ENCODE assay signal across 24 cellular contexts in the genomic region with DNA sequence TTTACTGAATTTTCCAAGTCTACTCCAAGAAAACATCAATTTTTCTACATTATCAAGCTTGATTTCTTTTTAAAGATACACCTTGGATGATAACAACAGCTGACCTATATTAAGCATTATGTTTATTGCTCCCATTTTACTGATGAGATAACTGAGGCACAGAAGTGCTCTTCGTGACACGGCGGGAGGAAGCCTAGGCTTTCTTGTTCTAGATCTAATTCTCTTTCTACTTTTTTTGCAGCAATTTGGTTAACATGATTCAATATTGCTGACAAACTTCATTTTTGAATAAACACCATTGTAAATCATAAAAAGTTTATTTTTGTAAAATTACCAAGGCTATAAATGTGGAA. TPM values are rescaled to one million over a fixed set of nuclear protein-coding genes. Genes with fewer than 3 reads are reported as not detected.
DNase-seq lines count a peak whose midpoint lies in the region; ATAC-seq, FAIRE-seq and TF ChIP-seq lines count a peak whose summit lies in the region.
"Had no signal": no experiment of that assay in that cellular context is flagged by ENCODE, and none has a peak within 500 bp of the region (broad histone marks: within the 10 kb centered on the region; RNA-seq: fewer than 3 reads in every experiment).

No MANE protein-coding gene starts in this region.

- H3K4me3 ChIP-seq in SK-N-SH (ENCODE audit: low read depth in 2 of 2, low read length in 1 of 2) (no peak overlapping the region), GM12878 (no peak overlapping the region), fibroblast of lung (replicated peaks in 1 of 4; ENCODE audit: control extremely low read depth in 1 of 4, insufficient read depth in 1 of 4, low read depth in 3 of 4, low read length in 4 of 4) (no peak overlapping the region)

- no peaks in the 10 kb centered on the region for H3K36me3 Mint-ChIP-seq in osteocyte (ENCODE audit: unreplicated experiment)
- H3K36me3 Mint-ChIP-seq in activated CD8-positive, alpha-beta T cell treated with anti-CD3 and anti-CD28 coated beads for 36 hours (ENCODE audit: low read depth): no peaks in the 10 kb centered on the region
- H3K36me3 Mint-ChIP-seq: CD8-positive, alpha-beta memory T cell had no signal

- H4K20me1 ChIP-seq in SK-N-SH (ENCODE audit: insufficient read depth) (no peaks in the 10 kb centered on the region), GM12878 (ENCODE audit: control insufficient read depth, insufficient read depth) (no peaks in the 10 kb centered on the region), fibroblast of lung (ENCODE audit: control insufficient read depth, extremely low read depth, insufficient read depth, low read length) (no peaks in the 10 kb centered on the region)

- no peaks in the 10 kb centered on the region for H3K9me3 Mint-ChIP-seq in osteocyte (ENCODE audit: unreplicated experiment)
- no peaks in the 10 kb centered on the region for H3K9me3 Mint-ChIP-seq in activated CD8-positive, alpha-beta T cell treated with anti-CD3 and anti-CD28 coated beads for 36 hours
- H3K9me3 Mint-ChIP-seq: CD8-positive, alpha-beta memory T cell had no signal

- intact Hi-C loops in GM12878 (cut with micrococcal nuclease; ENCODE audit: unreplicated experiment): no loop called here
- intact Hi-C loops in activated CD8-positive, alpha-beta T cell treated with anti-CD3 and anti-CD28 coated beads for 36 hours (cut with micrococcal nuclease): no loop called here

- DNase-seq in SK-N-SH (no peak), GM12878 (ENCODE audit: low read depth, low spot score) (no peak), fibroblast of lung (ENCODE audit: low read depth in 2 of 2) (no peak), osteocyte (ENCODE audit: extremely low spot score, unreplicated experiment) (no peak), kidney tubule cell (ENCODE audit: low spot score) (no peak), NCI-H510A (lab: John Stamatoyannopoulos, UW) (no peak)
- DNase-seq in activated CD8-positive, alpha-beta T cell treated with anti-CD3 and anti-CD28 coated beads for 36 hours: no peak
- DNase-seq: AML-193; CD8-positive, alpha-beta memory T cell; DMS153; GDM1; NCI-H1092 treated with DMSO at 0.1 percent for 48 hours; NCI-H146; NCI-H2029 treated with DMSO at 0.1 percent for 48 hours; NCI-H2171; NCI-H345; NCI-H524 treated with DMSO at 0.1 percent for 48 hours; NCI-H82; Right ventricle myocardium superior had no signal

- FAIRE-seq in GM12878 (lab: Jason Lieb, UNC): peak; percentile 52
- FAIRE-seq: GM19239 had no signal

- H3K27ac Mint-ChIP-seq in osteocyte (ENCODE audit: unreplicated experiment): peak overlapping the region; percentile 89
- no peak overlapping the region for H3K27ac Mint-ChIP-seq in activated CD8-positive, alpha-beta T cell treated with anti-CD3 and anti-CD28 coated beads for 36 hours
- H3K27ac Mint-ChIP-seq: CD8-positive, alpha-beta memory T cell had no signal

- peak overlapping the region in 1 of 2 experiments; percentile 91; a peak in 2 of 4 replicates for H3K27ac ChIP-seq in SK-N-SH (ENCODE audit: low read depth in 2 of 2, low read length in 1 of 2)
- no peak overlapping the region for H3K27ac ChIP-seq in GM12878 (ENCODE audit: control insufficient read depth, insufficient read depth)
- peak overlapping the region; percentile 81 for H3K27ac ChIP-seq in fibroblast of lung (ENCODE audit: insufficient read depth, low read length)
- H3K27ac ChIP-seq: 22Rv1, C4-2B, KMS-11 had no signal

- H3K4me1 ChIP-seq in SK-N-SH (ENCODE audit: control insufficient read depth in 1 of 2, insufficient read depth in 2 of 2, low read depth in 1 of 2, low read length in 1 of 2): peaks cover 2 to 12% of the 10 kb centered on the region in 2 experiments; a peak in 3 of 4 replicates
- peaks cover 18% of the 10 kb centered on the region for H3K4me1 ChIP-seq in GM12878 (ENCODE audit: control insufficient read depth, insufficient read depth, low read length)
- H3K4me1 ChIP-seq in fibroblast of lung (ENCODE audit: control insufficient read depth, extremely low read depth, insufficient read depth, low read length): peaks cover 4% of the 10 kb centered on the region

- H2AFZ ChIP-seq in SK-N-SH (ENCODE audit: low read depth) (no peak overlapping the region), GM12878 (ENCODE audit: control insufficient read depth, low read depth, low read length) (no peak overlapping the region), fibroblast of lung (ENCODE audit: low read length) (no peak overlapping the region)

- no peak for ATAC-seq in SK-N-SH treated with all-trans-retinoic acid at 6 μM for 48 hours
- ATAC-seq in GM12878: no peak
- no peak for ATAC-seq in activated CD8-positive, alpha-beta T cell treated with anti-CD3 and anti-CD28 coated beads for 36 hours

- peaks cover 22% of the 10 kb centered on the region for H3K4me1 Mint-ChIP-seq in osteocyte (ENCODE audit: unreplicated experiment)
- H3K4me1 Mint-ChIP-seq in activated CD8-positive, alpha-beta T cell treated with anti-CD3 and anti-CD28 coated beads for 36 hours (ENCODE audit: low read depth): peaks cover 28% of the 10 kb centered on the region

- RAD21 ChIA-PET in GM12878 (lab: Charles Lee; ENCODE audit: unreplicated experiment): no interaction called here

- H3K9me3 ChIP-seq in SK-N-SH (no peaks in the 10 kb centered on the region), GM12878 (replicated peaks; ENCODE audit: control insufficient read depth, insufficient read depth, low read length) (no peaks in the 10 kb centered on the region; the same call in 2 of the 3 replicates), fibroblast of lung (ENCODE audit: control insufficient read depth, insufficient read depth, low read depth, low read length) (no peaks in the 10 kb centered on the region)

- H3K4me2 ChIP-seq in SK-N-SH: no peak overlapping the region
- no peak overlapping the region for H3K4me2 ChIP-seq in GM12878 (ENCODE audit: control insufficient read depth, insufficient read depth)
- H3K4me2 ChIP-seq in fibroblast of lung (ENCODE audit: extremely low read depth, insufficient read depth, low read length): no peak overlapping the region
- H3K4me2 ChIP-seq: KMS-11 had no signal

- TF ChIP-seq RAD21 in SK-N-SH (IDR thresholded peaks at IDR 0.05; ENCODE audit: low read length) (no peak), GM12878 (IDR thresholded peaks at IDR 0.05; ENCODE audit: insufficient read depth, low read depth, low read length) (no peak)

- POLR2A ChIA-PET in SK-N-SH (lab: Yijun Ruan, JAX) (no interaction called here), GM12878 (lab: Charles Lee) (no interaction called here)
- POLR2A ChIA-PET in activated CD8-positive, alpha-beta T cell treated with anti-CD3 and anti-CD28 coated beads for 36 hours (lab: Charles Lee): interaction anchor here (0.8 kb wide), 1 partner anchor 10 kb away, joined by 3 read pairs; no protein-coding TSS in a partner anchor

- no peaks in the 10 kb centered on the region for H3K9me2 ChIP-seq in SK-N-SH

- BruUV-seq in GM12878 (replicated peaks; lab: Mats Ljungman, UMichigan): no TSS peak

- TF ChIP-seq POLR2A in GM12878 (IDR thresholded peaks at IDR 0.05; ENCODE audit: low read depth, low read length): no peak

- H3K79me2 ChIP-seq in SK-N-SH (ENCODE audit: insufficient read depth): peaks cover 22% of the 10 kb centered on the region; the same call in 1 of the 2 replicates
- H3K79me2 ChIP-seq in GM12878 (ENCODE audit: control insufficient read depth, insufficient read depth, low read length): no peaks in the 10 kb centered on the region
- no peaks in the 10 kb centered on the region for H3K79me2 ChIP-seq in fibroblast of lung (ENCODE audit: control insufficient read depth, insufficient read depth, low read length)

- H3K27me3 Mint-ChIP-seq in osteocyte (ENCODE audit: unreplicated experiment): no peaks in the 10 kb centered on the region
- H3K27me3 Mint-ChIP-seq in activated CD8-positive, alpha-beta T cell treated with anti-CD3 and anti-CD28 coated beads for 36 hours: no peaks in the 10 kb centered on the region
- H3K27me3 Mint-ChIP-seq: CD8-positive, alpha-beta memory T cell had no signal

- in situ Hi-C loops in GM12878 (cut with MboI): no loop called here

- TF ChIP-seq EP300 in SK-N-SH (IDR thresholded peaks at IDR 0.05; ENCODE audit: borderline replicate concordance in 1 of 2, low read depth in 1 of 2, low read length in 1 of 2): no peak
- no peak for TF ChIP-seq EP300 in GM12878 (IDR thresholded peaks at IDR 0.05; ENCODE audit: borderline replicate concordance in 1 of 2, control insufficient read depth in 1 of 2, low read depth in 2 of 2, low read length in 2 of 2)

- 93% methylated on average over 3 of the region's 3 CpGs for WGBS in SK-N-SH (ENCODE audit: low lambda C conversion rate)
- 96% methylated on average over 3 of the region's 3 CpGs for WGBS in GM12878 (ENCODE audit: insufficient coverage, insufficient replicate concordance, low lambda C conversion rate, missing lambda C conversion rate)

- H3K27me3 ChIP-seq in SK-N-SH (ENCODE audit: insufficient read depth) (no peaks in the 10 kb centered on the region), GM12878 (replicated peaks in 1 of 2; ENCODE audit: control insufficient read depth in 2 of 2, insufficient read depth in 2 of 2, low read length in 1 of 2) (no peaks in the 10 kb centered on the region), fibroblast of lung (ENCODE audit: control insufficient read depth, insufficient read depth, low read length) (no peaks in the 10 kb centered on the region)

- no peak for TF ChIP-seq CTCF in SK-N-SH (IDR thresholded peaks at IDR 0.05)
- no peak for TF ChIP-seq CTCF in GM12878 (IDR thresholded peaks at IDR 0.05 in 2 of 3, conservative IDR thresholded peaks at IDR 0.05 in 1 of 3; ENCODE audit: control insufficient read depth in 2 of 3, extremely low read depth in 1 of 3, insufficient read depth in 1 of 3, low read depth in 3 of 3, low read length in 3 of 3)
- TF ChIP-seq CTCF in fibroblast of lung (conservative IDR thresholded peaks at IDR 0.05 in 1 of 2, IDR thresholded peaks at IDR 0.05 in 1 of 2; ENCODE audit: low read depth in 1 of 2, low read length in 2 of 2): no peak
- no peak for TF ChIP-seq CTCF in osteocyte (IDR thresholded peaks at IDR 0.05)
- no peak for TF ChIP-seq CTCF in activated CD8-positive, alpha-beta T cell treated with anti-CD3 and anti-CD28 coated beads for 36 hours (IDR thresholded peaks at IDR 0.05)

- peak overlapping the region; percentile 76; the same call in 1 of the 2 replicates for H3K9ac ChIP-seq in SK-N-SH
- H3K9ac ChIP-seq in GM12878 (ENCODE audit: control insufficient read depth, insufficient read depth, low read length): no peak overlapping the region
- no peak overlapping the region for H3K9ac ChIP-seq in fibroblast of lung (ENCODE audit: insufficient read depth, low read length)
- H3K9ac ChIP-seq: KMS-11 had no signal

- CTCF ChIA-PET in SK-N-SH (lab: Yijun Ruan, JAX): interaction anchor here (0.7 to 4.0 kb wide), 3 partner anchors 8 to 164 kb away, joined by 3 to 19 read pairs (median 10); no protein-coding TSS in a partner anchor
- CTCF ChIA-PET in GM12878 (lab: Yijun Ruan, JAX): interaction anchor here (0.6 to 5.3 kb wide), 4 partner anchors 8 to 164 kb away, joined by 3 to 15 read pairs (median 8); no protein-coding TSS in a partner anchor
- CTCF ChIA-PET in activated CD8-positive, alpha-beta T cell treated with anti-CD3 and anti-CD28 coated beads for 36 hours (lab: Charles Lee): interaction anchor here (0.9 to 3.8 kb wide), 2 partner anchors 9 to 14 kb away, joined by 4 to 21 read pairs; no protein-coding TSS in a partner anchor

- SMC1A ChIA-PET in GM12878 (lab: Charles Lee; ENCODE audit: uncharacterized antibody, unreplicated experiment): interaction anchor here (0.9 to 1.0 kb wide), 2 partner anchors 18 to 156 kb away, joined by 3 to 4 read pairs; partner anchors contain the start of gene NUDT6

- no peak overlapping the region for H3K4me3 Mint-ChIP-seq in osteocyte (ENCODE audit: unreplicated experiment)
- no peak overlapping the region for H3K4me3 Mint-ChIP-seq in activated CD8-positive, alpha-beta T cell treated with anti-CD3 and anti-CD28 coated beads for 36 hours
- H3K4me3 Mint-ChIP-seq: CD8-positive, alpha-beta memory T cell had no signal

- H3K36me3 ChIP-seq in SK-N-SH (replicated peaks in 1 of 2; ENCODE audit: control insufficient read depth in 1 of 2, insufficient read depth in 2 of 2, low read length in 1 of 2) (no peaks in the 10 kb centered on the region), GM12878 (ENCODE audit: control insufficient read depth in 2 of 2, insufficient read depth in 2 of 2, low read length in 1 of 2) (no peaks in the 10 kb centered on the region), fibroblast of lung (ENCODE audit: control insufficient read depth, insufficient read depth, low read length) (no peaks in the 10 kb centered on the region)

- peaks cover 44% of the 10 kb centered on the region for H3F3A ChIP-seq in SK-N-SH (replicated peaks; ENCODE audit: insufficient read depth)

RNA-seq across cellular contexts. Expression of gene BBS12, which starts 33.8 kb away (rescaled TPM):
- polyA plus RNA-seq in SK-N-SH (2012; rRNA removed): 1.5 and 2.1 TPM in 2 replicates
- 2.4 and 2.6 TPM in 2 replicates for polyA plus RNA-seq in SK-N-SH (2012; cell fraction: cytosol; rRNA removed)
- polyA plus RNA-seq in SK-N-SH (2012; cell fraction: nucleus; rRNA removed): 0.62 and 1.2 TPM in 2 replicates
- total RNA-seq in GM12878 (2013; cell fraction: nucleolus; rRNA removed): 1.2 and 1.9 TPM in 2 replicates
- 0.40 and 0.54 TPM in 2 replicates for total RNA-seq in GM12878 (2014; rRNA removed)
- 0.37 and 0.58 TPM in 2 replicates for total RNA-seq in GM12878 (2014; rRNA removed; fragmentation: Illumina TruSeq; extraction: Trizol)
- 0.38 and 0.58 TPM in 2 replicates for total RNA-seq in GM12878 (2021)
- polyA plus RNA-seq in GM12878 (2011; ENCODE audit: low read depth): 0.18 TPM
- polyA plus RNA-seq in GM12878 (2011; rRNA removed): 0.17 and 0.24 TPM in 2 replicates
- 0.12 and 0.27 TPM in 2 replicates for polyA plus RNA-seq in GM12878 (2011; cell fraction: cytosol; rRNA removed)
- polyA plus RNA-seq in GM12878 (2011; cell fraction: nucleus; rRNA removed): 0.20 and 0.28 TPM in 2 replicates
- polyA plus RNA-seq in GM12878 (2012): 0.27 and 0.58 TPM in 2 replicates
- polyA plus RNA-seq in GM12878 (2014; fragmentation: Illumina TruSeq; extraction: Trizol): 0.38 and 0.51 TPM in 2 replicates
- under 1 TPM; 0.40 to 0.44 TPM for polyA plus RNA-seq in GM12878 (2014; fragmentation: Nextera tagmentation; extraction: Ambion mirVana)
- 0.15 and 0.32 TPM in 2 replicates for polyA plus RNA-seq in GM12878 (2014; rRNA removed)
- polyA plus RNA-seq in GM12878 (2016; fragmentation: Nextera tagmentation; extraction: Ambion mirVana): under 1 TPM; 0.53 to 0.63 TPM
- 0.59 and 0.88 TPM in 2 replicates for polyA minus RNA-seq in GM12878 (2011; rRNA and poly(A)+ RNA removed)
- 0.31 TPM in 1 of 2 replicates, not detected in the other for polyA minus RNA-seq in GM12878 (2011; cell fraction: cytosol; rRNA and poly(A)+ RNA removed)
- polyA minus RNA-seq in GM12878 (2011; cell fraction: nucleus; rRNA and poly(A)+ RNA removed): 0.36 and 0.96 TPM in 2 replicates
- 7.4 and 8.4 TPM in 2 replicates for total RNA-seq in fibroblast of lung
- polyA plus RNA-seq in fibroblast of lung: 1.5 and 3.6 TPM in 2 replicates
- 2.0 and 3.3 TPM in 2 replicates for polyA plus RNA-seq in fibroblast of lung (2012)
- 1.1 TPM in 1 of 2 replicates, not detected in the other for polyA minus RNA-seq in fibroblast of lung (ENCODE audit: low replicate concordance)
- 3.3 and 3.6 TPM in 2 replicates for total RNA-seq in osteocyte
- total RNA-seq in activated CD8-positive, alpha-beta T cell treated with anti-CD3 and anti-CD28 coated beads for 36 hours: under 1 TPM; 0.74 to 0.89 TPM
